Comparison of ENCODE assay signal across 1 cellular context in the genomic region with DNA sequence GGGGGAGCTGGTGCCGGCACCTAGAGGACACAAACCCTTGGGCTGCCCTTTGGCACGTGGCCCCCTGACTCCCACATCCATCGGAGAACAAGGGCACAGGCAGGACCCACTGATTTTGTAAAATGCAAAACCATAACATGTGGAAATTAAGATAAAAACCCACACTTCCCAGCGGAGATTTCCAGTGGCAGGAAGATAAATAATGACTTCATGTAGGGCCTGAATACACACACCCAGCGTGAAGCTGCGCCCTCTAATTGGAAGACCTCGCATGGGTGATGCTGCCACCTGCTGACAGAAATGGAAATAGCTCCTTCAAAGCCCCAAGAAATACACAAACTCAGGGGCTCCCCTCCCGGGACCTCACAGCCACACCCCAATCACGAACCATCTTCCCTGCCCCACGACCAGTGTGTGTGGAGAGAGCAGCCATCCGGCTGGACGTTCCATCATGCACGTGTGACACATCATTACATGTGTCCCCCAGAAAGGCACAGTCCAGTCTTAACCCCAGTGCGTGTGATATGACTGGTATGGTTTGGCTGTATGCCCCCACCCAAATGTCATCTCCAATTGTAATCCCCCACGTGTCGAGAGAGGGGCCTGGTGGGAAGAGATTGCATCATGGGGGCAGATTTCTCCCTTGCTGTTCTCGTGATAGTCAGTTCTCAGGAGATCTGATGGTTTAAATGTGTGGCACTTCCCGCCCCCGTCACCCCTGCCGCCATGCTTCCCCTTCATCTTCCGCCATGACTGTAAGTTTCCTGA.
TF ChIP-seq lines count a peak whose summit lies in the region.

No MANE protein-coding gene starts in this region.

TF ChIP-seq in HEK293, 187 proteins besides CTCF, POLR2A, EP300 and RAD21 (continued from another document):
- TF ChIP-seq, protein P1, sequence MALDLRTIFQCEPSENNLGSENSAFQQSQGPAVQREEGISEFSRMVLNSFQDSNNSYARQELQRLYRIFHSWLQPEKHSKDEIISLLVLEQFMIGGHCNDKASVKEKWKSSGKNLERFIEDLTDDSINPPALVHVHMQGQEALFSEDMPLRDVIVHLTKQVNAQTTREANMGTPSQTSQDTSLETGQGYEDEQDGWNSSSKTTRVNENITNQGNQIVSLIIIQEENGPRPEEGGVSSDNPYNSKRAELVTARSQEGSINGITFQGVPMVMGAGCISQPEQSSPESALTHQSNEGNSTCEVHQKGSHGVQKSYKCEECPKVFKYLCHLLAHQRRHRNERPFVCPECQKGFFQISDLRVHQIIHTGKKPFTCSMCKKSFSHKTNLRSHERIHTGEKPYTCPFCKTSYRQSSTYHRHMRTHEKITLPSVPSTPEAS (tag by site-specific recombination; IDR thresholded peaks at IDR 0.05), result no peak
